9 cellular contexts compared by ENCODE assay signal in the genomic region with DNA sequence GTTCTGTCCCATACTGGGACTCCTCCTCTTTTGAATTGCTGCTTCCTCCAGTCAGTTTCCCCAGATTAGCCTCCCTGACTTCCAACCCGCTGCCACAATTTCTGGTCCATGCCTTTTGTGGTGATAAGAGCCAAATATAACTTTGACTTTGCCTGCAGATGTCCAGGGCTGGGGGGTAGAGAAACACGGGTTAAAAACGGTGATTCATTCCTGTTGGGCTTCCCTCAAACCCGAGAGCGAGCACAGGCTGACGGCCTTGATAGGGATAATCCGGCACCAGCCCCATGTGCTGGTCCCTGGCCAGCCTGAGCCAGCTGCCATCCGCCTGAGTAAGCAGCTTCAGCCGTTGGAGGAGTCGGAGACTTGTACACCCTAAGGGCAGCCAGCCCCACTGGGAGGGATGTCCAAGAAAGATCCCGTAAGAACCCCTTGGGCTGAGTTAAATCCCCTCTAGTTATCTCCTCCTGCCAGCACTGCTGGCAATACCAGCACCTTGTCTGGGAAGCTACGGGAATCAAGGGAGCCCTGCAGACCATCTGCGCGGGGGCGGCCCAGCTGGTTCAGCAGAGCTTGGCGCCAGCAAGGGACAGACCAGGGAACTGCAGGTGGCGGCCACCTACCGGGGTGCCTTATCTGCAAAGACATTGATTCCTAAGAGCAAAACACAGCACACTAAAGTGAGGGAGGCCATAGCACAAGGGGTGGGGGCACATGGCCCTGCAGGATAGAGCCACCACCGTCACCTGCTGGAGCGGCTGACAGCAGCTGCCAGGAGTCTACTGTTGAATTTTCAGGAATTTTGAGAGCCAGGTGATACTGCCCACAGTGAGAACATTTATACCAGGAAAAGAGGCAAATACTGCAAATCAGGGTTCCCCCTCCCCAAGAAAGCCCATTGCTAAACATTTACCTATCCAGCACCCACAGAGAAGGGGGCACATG. TPM values are rescaled to one million over a fixed set of nuclear protein-coding genes. Genes with fewer than 3 reads are reported as not detected.
A peak's percentile ranks its signal among the peaks of the same experiment; 100 is the strongest.
DNase-seq lines count a peak whose midpoint lies in the region; ATAC-seq, FAIRE-seq and TF ChIP-seq lines count a peak whose summit lies in the region.
"Had no signal": no experiment of that assay in that cellular context is flagged by ENCODE, and none has a peak within 500 bp of the region (broad histone marks: within the 10 kb centered on the region; RNA-seq: fewer than 3 reads in every experiment).

No MANE protein-coding gene starts in this region.

- peak; percentile 89 for FAIRE-seq in keratinocyte (lab: Jason Lieb, UNC)

- H3K4me2 ChIP-seq in keratinocyte (ENCODE audit: control insufficient read depth, extremely low read depth, insufficient read depth, low read depth, low read length), result peak overlapping the region; percentile 45

- CTCF ChIA-PET in AG04449 (lab: Yijun Ruan, JAX), result interaction anchor here (0.7 to 2.3 kb wide), 2 partner anchors 10 to 107 kb away, joined by 5 to 19 read pairs; no protein-coding TSS in a partner anchor

- no peak for ATAC-seq in HG03159 (IDR thresholded peaks at IDR 0.05; ENCODE audit: unreplicated experiment)

- in situ Hi-C loops in GM13976 (cut with MboI; ENCODE audit: low sequenced_read_pairs, unreplicated experiment), result no loop called here

- H3K36me3 ChIP-seq in keratinocyte (ENCODE audit: control insufficient read depth in 2 of 2, extremely low read depth in 1 of 2, insufficient read depth in 2 of 2, low read length in 2 of 2), result no peaks in the 10 kb centered on the region
- H3K36me3 ChIP-seq: neutrophil had no signal

- H3K9me3 ChIP-seq in keratinocyte (ENCODE audit: control insufficient read depth, low read depth, low read length), result no peaks in the 10 kb centered on the region
- H3K9me3 ChIP-seq: neutrophil had no signal

- DNase-seq in AG04449 (ENCODE audit: low read depth, low spot score) (peak; percentile 91), GM13976 (ENCODE audit: low spot score) (no peak), NCI-H526 treated with DMSO at 0.1 percent for 48 hours (lab: John Stamatoyannopoulos, UW) (peak; percentile 44), brain pericyte (ENCODE audit: low read depth, low spot score) (peak; percentile 94), keratinocyte (ENCODE audit: low read depth, low spot score) (peak; percentile 90), smooth muscle cell of the brain vasculature (ENCODE audit: low read depth, low spot score) (peak; percentile 90), DMS79 (lab: John Stamatoyannopoulos, UW) (no peak)

- H3K27me3 ChIP-seq in keratinocyte (ENCODE audit: control insufficient read depth, extremely low read depth, insufficient read depth, low read length), result no peaks in the 10 kb centered on the region

- POLR2A ChIA-PET in AG04449 (lab: Yijun Ruan, JAX), result interaction anchor here (1.1 to 1.4 kb wide), 3 partner anchors 22 to 31 kb away, joined by 3 to 5 read pairs (median 3); no protein-coding TSS in a partner anchor

- dilution Hi-C loops in keratinocyte (cut with MboI; ENCODE audit: extremely low pct_ligation_motif_present, low sequenced_read_pairs), result no loop called here

- peak; percentile 48 for TF ChIP-seq CTCF in AG04449 (IDR thresholded peaks at IDR 0.05; ENCODE audit: insufficient read depth, low read length, missing control alignments)
- peak; percentile 37 for TF ChIP-seq CTCF in GM13976 (IDR thresholded peaks at IDR 0.05; ENCODE audit: borderline replicate concordance, control extremely low read depth, extremely low read depth, insufficient read depth, missing control alignments)
- TF ChIP-seq CTCF in keratinocyte (optimal IDR thresholded peaks at IDR 0.05 in 1 of 3, IDR thresholded peaks at IDR 0.05 in 1 of 3, conservative IDR thresholded peaks at IDR 0.05 in 1 of 3; ENCODE audit: extremely low read depth in 1 of 3, insufficient read depth in 2 of 3, low read length in 3 of 3), result peak; percentile 46 to 66 (median 53)

- H2AFZ ChIP-seq in keratinocyte (ENCODE audit: control insufficient read depth, low read length), result peak overlapping the region; percentile 27

- H3K9me1 ChIP-seq in keratinocyte (ENCODE audit: control insufficient read depth, extremely low read depth, insufficient read depth, low read length), result no peaks in the 10 kb centered on the region

- H3K79me2 ChIP-seq in keratinocyte (ENCODE audit: control insufficient read depth, insufficient read depth, low read length), result no peaks in the 10 kb centered on the region

- H3K9ac ChIP-seq in keratinocyte (ENCODE audit: control insufficient read depth, extremely low read depth, insufficient read depth, low read length), result peak overlapping the region; percentile 52

- peak overlapping the region; percentile 88 for H3K27ac ChIP-seq in keratinocyte (ENCODE audit: control insufficient read depth, insufficient read depth, low read length)
- H3K27ac ChIP-seq: neutrophil had no signal

- peaks cover 54% of the 10 kb centered on the region for H3K4me1 ChIP-seq in keratinocyte (ENCODE audit: control insufficient read depth, extremely low read depth, insufficient read depth, low read length)

- H4K20me1 ChIP-seq in keratinocyte (ENCODE audit: control insufficient read depth, extremely low read depth, insufficient read depth, low read length), result no peaks in the 10 kb centered on the region

- H3K4me3 ChIP-seq in AG04449 (ENCODE audit: low read depth, low read length), result no peak overlapping the region
- H3K4me3 ChIP-seq in keratinocyte (ENCODE audit: control insufficient read depth in 2 of 3, extremely low read depth in 1 of 3, insufficient read depth in 2 of 3, low read depth in 1 of 3, low read length in 3 of 3), result peak overlapping the region in 1 of 3 experiments; percentile 11

RNA-seq across cellular contexts. Expression of gene CSPG4, which starts 18.1 kb away (rescaled TPM):
- 0.67 to 1.9 TPM (median 1.7 TPM) in 3 replicates for polyA plus RNA-seq in keratinocyte
- polyA plus RNA-seq in keratinocyte (2011; ENCODE audit: low read depth), result 0.31 TPM
- polyA plus RNA-seq in keratinocyte (2011; cell fraction: cytosol; rRNA removed), result 0.16 and 0.49 TPM in 2 replicates
- 2.5 and 5.0 TPM in 2 replicates for polyA plus RNA-seq in keratinocyte (2011; cell fraction: nucleus; rRNA removed)
- 1.7 and 5.4 TPM in 2 replicates for polyA plus RNA-seq in keratinocyte (2012; ENCODE audit: low replicate concordance)
- polyA minus RNA-seq in keratinocyte, result 3.2 to 15.0 TPM (median 4.5 TPM) in 3 replicates
- 2.5 TPM for polyA minus RNA-seq in keratinocyte (2011; cell fraction: cytosol; rRNA and poly(A)+ RNA removed)
- 8.4 and 12.3 TPM in 2 replicates for polyA minus RNA-seq in keratinocyte (2011; cell fraction: nucleus; rRNA and poly(A)+ RNA removed)

RNA-seq across cellular contexts. Expression of gene SNX33, which starts 46.8 kb away (rescaled TPM):
- 21.7 to 32.5 TPM (median 27.0 TPM) in 3 replicates for polyA plus RNA-seq in keratinocyte
- 11.5 TPM for polyA plus RNA-seq in keratinocyte (2011; ENCODE audit: low read depth)
- 24.7 and 25.8 TPM in 2 replicates for polyA plus RNA-seq in keratinocyte (2011; cell fraction: cytosol; rRNA removed)
- 59.5 and 81.4 TPM in 2 replicates for polyA plus RNA-seq in keratinocyte (2011; cell fraction: nucleus; rRNA removed)
- 31.2 and 40.4 TPM in 2 replicates for polyA plus RNA-seq in keratinocyte (2012; ENCODE audit: low replicate concordance)
- 45.4 to 75.9 TPM (median 53.1 TPM) in 3 replicates for polyA minus RNA-seq in keratinocyte
- polyA minus RNA-seq in keratinocyte (2011; cell fraction: cytosol; rRNA and poly(A)+ RNA removed), result 51.8 TPM
- 52.0 and 62.4 TPM in 2 replicates for polyA minus RNA-seq in keratinocyte (2011; cell fraction: nucleus; rRNA and poly(A)+ RNA removed)

RNA-seq across cellular contexts. Expression of gene IMP3, which starts 54.5 kb away (rescaled TPM):
- polyA plus RNA-seq in keratinocyte, result 58.1 to 90.0 TPM (median 70.4 TPM) in 3 replicates
- polyA plus RNA-seq in keratinocyte (2011; ENCODE audit: low read depth), result 20.9 TPM
- polyA plus RNA-seq in keratinocyte (2011; cell fraction: cytosol; rRNA removed), result 58.1 and 74.0 TPM in 2 replicates
- polyA plus RNA-seq in keratinocyte (2011; cell fraction: nucleus; rRNA removed), result 48.6 and 51.6 TPM in 2 replicates
- polyA plus RNA-seq in keratinocyte (2012; ENCODE audit: low replicate concordance), result 67.8 and 84.1 TPM in 2 replicates
- polyA minus RNA-seq in keratinocyte, result 15.5 to 28.5 TPM (median 16.7 TPM) in 3 replicates
- polyA minus RNA-seq in keratinocyte (2011; cell fraction: cytosol; rRNA and poly(A)+ RNA removed), result 92.7 TPM
- 13.5 and 14.4 TPM in 2 replicates for polyA minus RNA-seq in keratinocyte (2011; cell fraction: nucleus; rRNA and poly(A)+ RNA removed)

Comparison
In these comparisons a context has a peak if more than half of its experiments do, and no peak if none do; other contexts are left out.
1. DNase-seq: peak in AG04449 (single experiment), NCI-H526 treated with DMSO at 0.1 percent for 48 hours (single experiment), brain pericyte (single experiment), keratinocyte (single experiment) and smooth muscle cell of the brain vasculature (single experiment); none in GM13976 (single experiment) and DMS79 (single experiment).
2. Peak in every context shown above with its lines, with median percentiles within 50 percentile points of each other: CTCF ChIP-seq.